Comparison of ENCODE assay signal across 11 cellular contexts in genomic region chr14:73833530-73834257, GRCh38. TPM values are rescaled to one million over a fixed set of nuclear protein-coding genes. Genes with fewer than 3 reads are reported as not detected.
DNase-seq lines count a peak whose midpoint lies in the region; ATAC-seq and TF ChIP-seq lines count a peak whose summit lies in the region.
"Had no signal": no experiment of that assay in that cellular context is flagged by ENCODE, and none has a peak within 500 bp of the region (broad histone marks: within the 10 kb centered on the region; RNA-seq: fewer than 3 reads in every experiment).

No MANE protein-coding gene starts in this region.

- TF ChIP-seq CTCF in body of pancreas (IDR thresholded peaks at IDR 0.05) (no peak), Caco-2 (IDR thresholded peaks at IDR 0.05; ENCODE audit: insufficient read depth in 1 of 2, low read depth in 1 of 2, low read length in 1 of 2, severe bottlenecking in 1 of 2, unreplicated experiment in 1 of 2) (no peak)

- TF ChIP-seq POLR2A in body of pancreas (IDR thresholded peaks at IDR 0.05), result no peak

- WGBS in body of pancreas, 2 donors, result 35 to 50% methylated on average over 7 to 9 of the region's 9 CpGs

- no peaks in the 10 kb centered on the region for H3K36me3 Mint-ChIP-seq in Caco-2 (ENCODE audit: insufficient read depth, unreplicated experiment)
- H3K36me3 Mint-ChIP-seq: activated naive CD4-positive, alpha-beta T cell treated with anti-CD3 and anti-CD28 coated beads, Interleukin-2, amount 10 ng/mL, durations not matched to agents 7 days and 5 days had no signal

- H3K4me1 ChIP-seq in body of pancreas, result peaks cover 16% of the 10 kb centered on the region
- peaks cover 38% of the 10 kb centered on the region for H3K4me1 ChIP-seq in Caco-2

- no peak overlapping the region for H3K27ac Mint-ChIP-seq in Caco-2 (ENCODE audit: unreplicated experiment)
- H3K27ac Mint-ChIP-seq: activated naive CD4-positive, alpha-beta T cell treated with anti-CD3 and anti-CD28 coated beads, Interleukin-2, amount 10 ng/mL, durations not matched to agents 7 days and 5 days had no signal

- H3K4me3 ChIP-seq in body of pancreas (no peak overlapping the region), skeletal muscle cell (ENCODE audit: low read depth, low read length) (no peak overlapping the region), Caco-2 (ENCODE audit: low read depth, low read length) (no peak overlapping the region)
- H3K4me3 ChIP-seq: thoracic aorta had no signal

- no TSS peak for BruUV-seq in Caco-2 (replicated peaks; lab: Mats Ljungman, UMichigan)

- CTCF ChIA-PET in Caco-2 (lab: Charles Lee), result no interaction called here

- peak; percentile 52 for ATAC-seq in body of pancreas

- POLR2A ChIA-PET in Caco-2 (lab: Charles Lee), result no interaction called here

- no peak overlapping the region for H3K4me3 Mint-ChIP-seq in Caco-2 (ENCODE audit: unreplicated experiment)
- H3K4me3 Mint-ChIP-seq: activated naive CD4-positive, alpha-beta T cell treated with anti-CD3 and anti-CD28 coated beads, Interleukin-2, amount 10 ng/mL, durations not matched to agents 7 days and 5 days had no signal

- no peaks in the 10 kb centered on the region for H3K9me3 Mint-ChIP-seq in Caco-2 (ENCODE audit: unreplicated experiment)
- H3K9me3 Mint-ChIP-seq: activated naive CD4-positive, alpha-beta T cell treated with anti-CD3 and anti-CD28 coated beads, Interleukin-2, amount 10 ng/mL, durations not matched to agents 7 days and 5 days had no signal

- no peaks in the 10 kb centered on the region for H3K9me3 ChIP-seq in body of pancreas
- H3K9me3 ChIP-seq in Caco-2, result no peaks in the 10 kb centered on the region
- H3K9me3 ChIP-seq: thoracic aorta had no signal

- peaks cover 17% of the 10 kb centered on the region for H3K4me1 Mint-ChIP-seq in Caco-2 (ENCODE audit: low read depth, unreplicated experiment)

- no peaks in the 10 kb centered on the region for H3K27me3 Mint-ChIP-seq in Caco-2 (ENCODE audit: insufficient read depth, unreplicated experiment)

- H3K27ac ChIP-seq in body of pancreas, result peak overlapping the region in 3 of 4 donors; percentile 25 to 75 (median 44)
- H3K27ac ChIP-seq: thoracic aorta had no signal

- H3K36me3 ChIP-seq in body of pancreas (replicated peaks in 1 of 2; ENCODE audit: insufficient read depth in 1 of 2, low read depth in 2 of 2) (no peaks in the 10 kb centered on the region), Caco-2 (ENCODE audit: control insufficient read depth, insufficient read depth, low read length) (no peaks in the 10 kb centered on the region)
- H3K36me3 ChIP-seq: thoracic aorta had no signal

- H3K27me3 ChIP-seq in body of pancreas (no peaks in the 10 kb centered on the region), Caco-2 (replicated peaks; ENCODE audit: control insufficient read depth, insufficient read depth, low read length) (no peaks in the 10 kb centered on the region)

- intact Hi-C loops in body of pancreas (cut with DNase I) (no loop called here), Caco-2 (cut with micrococcal nuclease; ENCODE audit: unreplicated experiment) (no loop called here)

- peak; percentile 90 for DNase-seq in HK-2 (ENCODE audit: unreplicated experiment)
- peak in 3 of 4 donors; percentile 35 to 48 (median 38) for DNase-seq in body of pancreas
- peak; percentile 27 for DNase-seq in iris pigment epithelial cell (ENCODE audit: low read depth)
- peak; percentile 66 for DNase-seq in skeletal muscle cell (ENCODE audit: low read depth)
- no peak for DNase-seq in NCI-H748 treated with DMSO at 0.1 percent for 48 hours (lab: John Stamatoyannopoulos, UW)
- no peak for DNase-seq in HCEC 1CT
- no peak for DNase-seq in Caco-2
- no peak for DNase-seq in NCI-H2196 treated with DMSO at 0.1 percent for 48 hours (lab: John Stamatoyannopoulos, UW; ENCODE audit: unreplicated experiment)
- DNase-seq: activated naive CD4-positive, alpha-beta T cell treated with anti-CD3 and anti-CD28 coated beads, Interleukin-2, amount 10 ng/mL, durations not matched to agents 7 days and 5 days; NCI-H2227 treated with DMSO at 0.1 percent for 48 hours had no signal

RNA-seq across cellular contexts. Expression of gene PTGR2, which starts 17.9 kb away (rescaled TPM):
- total RNA-seq in body of pancreas (1 to 10 TPM in 1 of 2 donors, under 1 TPM in 1; 0.99 to 8.6 TPM), Caco-2 (2022) (14.2 and 16.5 TPM in 2 replicates)

RNA-seq across cellular contexts. Expression of gene ZNF410, which starts 53.0 kb away (rescaled TPM):
- total RNA-seq in body of pancreas, result 10 to 100 TPM; 18.8 to 25.9 TPM
- total RNA-seq in Caco-2 (2022), result 35.9 and 36.8 TPM in 2 replicates

Comparison
In these comparisons a context has a peak if more than half of its experiments do, and no peak if none do; other contexts are left out.
1. DNase-seq: peak in HK-2 (single experiment), body of pancreas (3 of 4), iris pigment epithelial cell (single experiment) and skeletal muscle cell (single experiment); none in NCI-H748 treated with DMSO at 0.1 percent for 48 hours (single experiment), HCEC 1CT (single experiment), Caco-2 (0 of 2) and NCI-H2196 treated with DMSO at 0.1 percent for 48 hours (single experiment).